22 cellular contexts compared by ENCODE assay signal in the genomic region with DNA sequence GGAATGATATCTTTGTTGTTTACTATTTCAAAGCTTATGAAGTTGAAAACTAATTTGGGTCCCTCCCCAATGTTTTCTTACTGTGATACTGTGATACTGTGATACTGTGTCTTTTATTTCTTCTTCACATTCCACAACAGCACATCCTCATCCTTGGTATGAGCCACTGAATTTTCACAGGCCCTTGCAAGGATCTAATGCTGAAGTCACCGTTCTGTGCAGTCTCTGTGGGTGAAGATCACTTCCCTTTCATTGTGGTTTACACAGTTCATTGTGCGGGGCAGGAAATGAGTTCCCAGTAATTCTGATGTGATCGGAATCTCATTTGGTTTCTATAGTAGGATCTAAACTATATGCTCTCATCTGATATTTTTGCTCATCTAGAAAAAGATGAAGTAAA. TPM values are rescaled to one million over a fixed set of nuclear protein-coding genes. Genes with fewer than 3 reads are reported as not detected.
A peak's percentile ranks its signal among the peaks of the same experiment; 100 is the strongest.
DNase-seq lines count a peak whose midpoint lies in the region; ATAC-seq, FAIRE-seq and TF ChIP-seq lines count a peak whose summit lies in the region.
"Had no signal": no experiment of that assay in that cellular context is flagged by ENCODE, and none has a peak within 500 bp of the region (broad histone marks: within the 10 kb centered on the region; RNA-seq: fewer than 3 reads in every experiment).

No MANE protein-coding gene starts in this region.

- H3K9me3 ChIP-seq in DND-41 (ENCODE audit: insufficient read depth, low read length, severe bottlenecking) (no peaks in the 10 kb centered on the region), astrocyte (ENCODE audit: insufficient read depth, low read depth, low read length) (no peaks in the 10 kb centered on the region)
- H3K9me3 ChIP-seq: mucosa of descending colon had no signal

- intact Hi-C loops in activated naive CD4-positive, alpha-beta T cell treated with anti-CD3 and anti-CD28 coated beads for 36 hours (cut with micrococcal nuclease) = no loop called here

- H3K36me3 Mint-ChIP-seq in astrocyte (ENCODE audit: low read depth, unreplicated experiment) (no peaks in the 10 kb centered on the region), mesothelial cell of epicardium (no peaks in the 10 kb centered on the region)
- H3K36me3 Mint-ChIP-seq in activated naive CD4-positive, alpha-beta T cell treated with anti-CD3 and anti-CD28 coated beads for 36 hours (ENCODE audit: low read depth) = no peaks in the 10 kb centered on the region

- H2AFZ ChIP-seq in DND-41 (ENCODE audit: low read depth, low read length) = no peak overlapping the region
- no peak overlapping the region for H2AFZ ChIP-seq in astrocyte (ENCODE audit: low read depth, low read length)
- H2AFZ ChIP-seq: GM23338 had no signal

- H3K9ac ChIP-seq in DND-41 (ENCODE audit: low read depth, low read length) (no peak overlapping the region), astrocyte (ENCODE audit: low read length) (no peak overlapping the region)
- H3K9ac ChIP-seq: KMS-11 had no signal

- H3K27me3 ChIP-seq in DND-41 (ENCODE audit: insufficient read depth, low read length, poor library complexity) (no peaks in the 10 kb centered on the region), astrocyte (ENCODE audit: insufficient read depth, low read length) (no peaks in the 10 kb centered on the region)

- H3K4me1 Mint-ChIP-seq in astrocyte (ENCODE audit: low read depth, unreplicated experiment) = peaks cover 12% of the 10 kb centered on the region
- peaks cover 15% of the 10 kb centered on the region for H3K4me1 Mint-ChIP-seq in mesothelial cell of epicardium
- peaks cover 32% of the 10 kb centered on the region for H3K4me1 Mint-ChIP-seq in activated naive CD4-positive, alpha-beta T cell treated with anti-CD3 and anti-CD28 coated beads for 36 hours (ENCODE audit: low read depth)

- CTCF ChIA-PET in activated naive CD4-positive, alpha-beta T cell treated with anti-CD3 and anti-CD28 coated beads for 36 hours (lab: Charles Lee) = no interaction called here

- H4K20me1 ChIP-seq in DND-41 (ENCODE audit: insufficient read depth, low read length) (no peaks in the 10 kb centered on the region), astrocyte (ENCODE audit: insufficient read depth, low read length) (no peaks in the 10 kb centered on the region)

- no peak for DNase-seq in DND-41
- peak; percentile 44 to 58 for DNase-seq in Kasumi-1 (lab: John Stamatoyannopoulos, UW)
- peak; percentile 42 for DNase-seq in astrocyte (ENCODE audit: low read depth)
- DNase-seq in mesothelial cell of epicardium (ENCODE audit: low spot score in 2 of 2, unreplicated experiment in 2 of 2) = no peak
- DNase-seq in substantia nigra (lab: John Stamatoyannopoulos, UW) = no peak
- DNase-seq in activated naive CD4-positive, alpha-beta T cell treated with anti-CD3 and anti-CD28 coated beads for 36 hours = no peak
- no peak for DNase-seq in GOT3 (lab: John Stamatoyannopoulos, UW)
- no peak for DNase-seq in NCI-H748 treated with DMSO at 0.1 percent for 48 hours (lab: John Stamatoyannopoulos, UW)
- DNase-seq: activated T-cell treated with anti-CD3 and anti-CD28 coated beads, Interleukin-2, amount 50 U/mL, for 1 hour; C1 segment of cervical spinal cord; DMS153; effector CD4-positive, alpha-beta T cell; left colon; mucosa of descending colon; NCI-H1436; NCI-H345; occipital lobe; Right ventricle myocardium superior had no signal

- H3K4me3 ChIP-seq in DND-41 (ENCODE audit: low read depth in 1 of 2, low read length in 2 of 2) (no peak overlapping the region), astrocyte (ENCODE audit: insufficient read depth, low read depth, low read length) (no peak overlapping the region)
- H3K4me3 ChIP-seq: GM23338, mucosa of descending colon had no signal

- H3K27me3 Mint-ChIP-seq in astrocyte (ENCODE audit: low read depth, unreplicated experiment) (no peaks in the 10 kb centered on the region), mesothelial cell of epicardium (ENCODE audit: low read depth) (peaks cover 6% of the 10 kb centered on the region)
- H3K27me3 Mint-ChIP-seq in activated naive CD4-positive, alpha-beta T cell treated with anti-CD3 and anti-CD28 coated beads for 36 hours (ENCODE audit: low read depth) = no peaks in the 10 kb centered on the region
- H3K27me3 Mint-ChIP-seq: activated naive CD8-positive, alpha-beta T cell had no signal

- H3K4me3 Mint-ChIP-seq in astrocyte (ENCODE audit: unreplicated experiment) (no peak overlapping the region), mesothelial cell of epicardium (no peak overlapping the region)
- no peak overlapping the region for H3K4me3 Mint-ChIP-seq in activated naive CD4-positive, alpha-beta T cell treated with anti-CD3 and anti-CD28 coated beads for 36 hours
- H3K4me3 Mint-ChIP-seq: activated naive CD8-positive, alpha-beta T cell; GM23338 had no signal

- FAIRE-seq in astrocyte (lab: Jason Lieb, UNC) = peak; percentile 86

- H3K27ac Mint-ChIP-seq in astrocyte (ENCODE audit: unreplicated experiment) = no peak overlapping the region
- peak overlapping the region; percentile 1 for H3K27ac Mint-ChIP-seq in mesothelial cell of epicardium
- H3K27ac Mint-ChIP-seq in activated naive CD4-positive, alpha-beta T cell treated with anti-CD3 and anti-CD28 coated beads for 36 hours = no peak overlapping the region
- H3K27ac Mint-ChIP-seq: activated naive CD8-positive, alpha-beta T cell; GM23338 had no signal

- H3K27ac ChIP-seq in DND-41 (ENCODE audit: low read length) = no peak overlapping the region
- no peak overlapping the region for H3K27ac ChIP-seq in astrocyte (ENCODE audit: low read depth, low read length)
- H3K27ac ChIP-seq in substantia nigra (ENCODE audit: low read depth, low read length, poor library complexity, severe bottlenecking) = no peak overlapping the region
- H3K27ac ChIP-seq: HL-60, KMS-11 had no signal

- no peaks in the 10 kb centered on the region for H3K9me3 Mint-ChIP-seq in astrocyte (ENCODE audit: unreplicated experiment)
- H3K9me3 Mint-ChIP-seq in mesothelial cell of epicardium = no peaks in the 10 kb centered on the region
- no peaks in the 10 kb centered on the region for H3K9me3 Mint-ChIP-seq in activated naive CD4-positive, alpha-beta T cell treated with anti-CD3 and anti-CD28 coated beads for 36 hours
- H3K9me3 Mint-ChIP-seq: GM23338 had no signal

- H3K4me2 ChIP-seq in DND-41 (ENCODE audit: insufficient read depth, low read length) = no peak overlapping the region
- H3K4me2 ChIP-seq in astrocyte (ENCODE audit: low read length) = peak overlapping the region; percentile 26
- H3K4me2 ChIP-seq: GM23338, KMS-11 had no signal

- H3K79me2 ChIP-seq in DND-41 (ENCODE audit: insufficient read depth, low read length) (no peaks in the 10 kb centered on the region), astrocyte (ENCODE audit: insufficient read depth, low read length) (no peaks in the 10 kb centered on the region)

- ATAC-seq in DND-41 (ENCODE audit: insufficient read depth, low read depth) = 0 out of 3 replicates have a peak, but pooled peaks have one; percentile 33
- ATAC-seq: GM23338, left colon, mucosa of descending colon had no signal

- H3K4me1 ChIP-seq in DND-41 (ENCODE audit: insufficient read depth, low read length) (no peaks in the 10 kb centered on the region), astrocyte (ENCODE audit: insufficient read depth, low read length) (peaks cover 17% of the 10 kb centered on the region)

- no peaks in the 10 kb centered on the region for H3K36me3 ChIP-seq in DND-41 (ENCODE audit: insufficient read depth, low read length)
- no peaks in the 10 kb centered on the region for H3K36me3 ChIP-seq in astrocyte (ENCODE audit: insufficient read depth, low read length)

- no peak for TF ChIP-seq CTCF in DND-41 (IDR thresholded peaks at IDR 0.05; ENCODE audit: borderline replicate concordance, extremely low read depth, low read length, poor library complexity, severe bottlenecking)
- TF ChIP-seq CTCF in astrocyte (IDR thresholded peaks at IDR 0.05; ENCODE audit: insufficient read depth, low read depth, low read length) = no peak
- TF ChIP-seq CTCF in mesothelial cell of epicardium (IDR thresholded peaks at IDR 0.05; ENCODE audit: unreplicated experiment) = no peak

RNA-seq across cellular contexts. Expression of gene PAXBP1, which starts 32.1 kb away (rescaled TPM):
- 20.5 and 25.8 TPM in 2 replicates for total RNA-seq in astrocyte
- 88.0 to 94.2 TPM (median 90.9 TPM) in 3 replicates for total RNA-seq in mesothelial cell of epicardium
- total RNA-seq in activated naive CD4-positive, alpha-beta T cell treated with anti-CD3 and anti-CD28 coated beads for 36 hours = 10 to 100 TPM; 44.5 to 44.8 TPM

Comparison
In these comparisons a context has a peak if more than half of its experiments do, and no peak if none do; other contexts are left out.
1. DNase-seq: peak in Kasumi-1 (2 of 2) and astrocyte (single experiment); none in DND-41 (single experiment), mesothelial cell of epicardium (0 of 2), substantia nigra (0 of 49), activated naive CD4-positive, alpha-beta T cell treated with anti-CD3 and anti-CD28 coated beads for 36 hours (single experiment), GOT3 (single experiment) and NCI-H748 treated with DMSO at 0.1 percent for 48 hours (single experiment).